ENCODE assay signal across 8 cellular contexts in genomic region chr19:10195199-10195519, GRCh38. TPM values are rescaled to one million over a fixed set of nuclear protein-coding genes. Genes with fewer than 3 reads are reported as not detected.
DNase-seq lines count a peak whose midpoint lies in the region; ATAC-seq and TF ChIP-seq lines count a peak whose summit lies in the region.

No MANE protein-coding gene starts in this region.

- POLR2A ChIA-PET in A673 (lab: Charles Lee; ENCODE audit: low non-redundant PET) (interaction anchor here (0.5 kb wide), 1 partner anchor 348 kb away, joined by 3 read pairs; no protein-coding TSS in a partner anchor), HEK293 (lab: Yijun Ruan, JAX) (interaction anchor here (0.6 to 1.6 kb wide), 13 partner anchors 10 to 138 kb away, joined by 3 to 8 read pairs (median 3); partner anchors contain the start of genes MRPL4, PPAN and RAVER1)

- 33% methylated on average over 4 of the region's 6 CpGs for WGBS in mesenchymal stem cell

- no peak overlapping the region for H3K18ac ChIP-seq in mesenchymal stem cell (ENCODE audit: low read depth in 1 of 2, low read length in 2 of 2)

- peaks cover 2% of the 10 kb centered on the region for H3K27me3 Mint-ChIP-seq in activated naive CD8-positive, alpha-beta T cell treated with anti-CD3 and anti-CD28 coated beads, Interleukin-2, amount 50 U/mL, for 24 hours

- peak overlapping the region; percentile 86 for H3K9ac ChIP-seq in mesenchymal stem cell (ENCODE audit: low read length)

- no peak overlapping the region for H3K23ac ChIP-seq in mesenchymal stem cell (ENCODE audit: low read length in 2 of 2)

- peaks cover 48% of the 10 kb centered on the region for H3K4me1 Mint-ChIP-seq in activated naive CD8-positive, alpha-beta T cell treated with anti-CD3 and anti-CD28 coated beads, Interleukin-2, amount 50 U/mL, for 24 hours

- H2AFZ ChIP-seq in mesenchymal stem cell (ENCODE audit: low read depth, low read length), result peak overlapping the region; percentile 8

- no peak overlapping the region for H3K27ac ChIP-seq in A673 (ENCODE audit: low read depth, low read length, poor library complexity, severe bottlenecking)
- H3K27ac ChIP-seq in HEK293 (ENCODE audit: extremely low read depth, low read depth, low read length), result no peak overlapping the region
- peak overlapping the region; percentile 14 for H3K27ac ChIP-seq in mesenchymal stem cell (ENCODE audit: low read length, poor library complexity, severe bottlenecking)

- H3K36me3 Mint-ChIP-seq in activated naive CD8-positive, alpha-beta T cell treated with anti-CD3 and anti-CD28 coated beads, Interleukin-2, amount 50 U/mL, for 24 hours (ENCODE audit: low read depth), result peaks cover 25% of the 10 kb centered on the region

- H3K27ac Mint-ChIP-seq in activated naive CD8-positive, alpha-beta T cell treated with anti-CD3 and anti-CD28 coated beads, Interleukin-2, amount 50 U/mL, for 24 hours, result peak overlapping the region; percentile 97

- no peak overlapping the region for H2BK5ac ChIP-seq in mesenchymal stem cell (ENCODE audit: low read depth, low read length, poor library complexity, severe bottlenecking)

- H3K4me2 ChIP-seq in mesenchymal stem cell (ENCODE audit: low read length, poor library complexity, severe bottlenecking), result peak overlapping the region; percentile 57

- H3K4me3 ChIP-seq in A673 (ENCODE audit: low read depth, low read length, poor library complexity, severe bottlenecking) (peak overlapping the region; percentile 95), HEK293 (ENCODE audit: low read depth, low read length) (peak overlapping the region; percentile 99), mesenchymal stem cell (ENCODE audit: insufficient read depth in 1 of 2, low read depth in 1 of 2, low read length in 2 of 2) (peak overlapping the region; percentile 96)

- H3K36me3 ChIP-seq in A673 (ENCODE audit: insufficient read depth, low read length, poor library complexity, severe bottlenecking), result peaks cover 23% of the 10 kb centered on the region
- H3K36me3 ChIP-seq in HEK293 (ENCODE audit: control insufficient read depth in 2 of 2, insufficient read depth in 1 of 2, low read length in 2 of 2), result peaks cover 10 to 31% of the 10 kb centered on the region in 2 experiments; a peak in 2 of 3 replicates
- peaks cover 0 to 4% of the 10 kb centered on the region in 2 experiments for H3K36me3 ChIP-seq in mesenchymal stem cell (ENCODE audit: control insufficient read depth in 1 of 2, insufficient read depth in 2 of 2, low read depth in 1 of 2, low read length in 2 of 2)

- H3K9me3 ChIP-seq in A673 (ENCODE audit: low read depth, low read length, poor library complexity, severe bottlenecking), result no peaks in the 10 kb centered on the region
- no peaks in the 10 kb centered on the region for H3K9me3 ChIP-seq in HEK293 (ENCODE audit: control insufficient read depth, insufficient read depth, low read depth, low read length)
- H3K9me3 ChIP-seq in mesenchymal stem cell (ENCODE audit: control insufficient read depth, low read length), result no peaks in the 10 kb centered on the region

- no peak overlapping the region for H2BK15ac ChIP-seq in mesenchymal stem cell (ENCODE audit: low read depth, poor library complexity, severe bottlenecking)

- H3K27me3 ChIP-seq in A673 (replicated peaks; ENCODE audit: insufficient read depth, low read depth, low read length, poor library complexity) (no peaks in the 10 kb centered on the region), mesenchymal stem cell (ENCODE audit: control insufficient read depth in 1 of 2, insufficient read depth in 1 of 2, low read length in 2 of 2) (no peaks in the 10 kb centered on the region)

- no peaks in the 10 kb centered on the region for H3K9me3 Mint-ChIP-seq in activated naive CD8-positive, alpha-beta T cell treated with anti-CD3 and anti-CD28 coated beads, Interleukin-2, amount 50 U/mL, for 24 hours

- TF ChIP-seq CTCF in A673 (conservative IDR thresholded peaks at IDR 0.05; ENCODE audit: low read depth, low read length), result no peak
- no peak; the same call in 1 of the 2 replicates for TF ChIP-seq CTCF in HEK293 (tag by site-specific recombination; IDR thresholded peaks at IDR 0.05)

- DNase-seq in A673 (ENCODE audit: low spot score) (no peak), mesenchymal stem cell (no peak), NCI-H146 (lab: John Stamatoyannopoulos, UW) (no peak), NCI-H1930 (lab: John Stamatoyannopoulos, UW) (no peak), middle frontal gyrus (ENCODE audit: extremely low spot score, low spot score) (no peak), NCI-H146 treated with DMSO at 0.1 percent for 48 hours (lab: John Stamatoyannopoulos, UW; ENCODE audit: unreplicated experiment) (no peak)
- DNase-seq in activated naive CD8-positive, alpha-beta T cell treated with anti-CD3 and anti-CD28 coated beads, Interleukin-2, amount 50 U/mL, for 24 hours, result no peak

- no peak overlapping the region for H2BK120ac ChIP-seq in mesenchymal stem cell (ENCODE audit: low read depth, low read length)

- ATAC-seq in activated naive CD8-positive, alpha-beta T cell treated with anti-CD3 and anti-CD28 coated beads, Interleukin-2, amount 50 U/mL, for 24 hours, result peak; percentile 27

- H3K4ac ChIP-seq in mesenchymal stem cell (ENCODE audit: low read depth in 1 of 2, low read length in 2 of 2), result peak overlapping the region in 1 of 2 experiments; percentile 71

- H4K91ac ChIP-seq in mesenchymal stem cell (ENCODE audit: low read length), result no peak overlapping the region

- H3K4me1 ChIP-seq in A673 (ENCODE audit: insufficient read depth, low read length, poor library complexity, severe bottlenecking), result peaks cover 3% of the 10 kb centered on the region
- H3K4me1 ChIP-seq in HEK293 (ENCODE audit: control insufficient read depth, insufficient read depth, low read length), result no peaks in the 10 kb centered on the region
- peaks cover 8% of the 10 kb centered on the region for H3K4me1 ChIP-seq in mesenchymal stem cell (ENCODE audit: control insufficient read depth, insufficient read depth, low read depth, low read length)

- peak overlapping the region; percentile 96 for H3K4me3 Mint-ChIP-seq in activated naive CD8-positive, alpha-beta T cell treated with anti-CD3 and anti-CD28 coated beads, Interleukin-2, amount 50 U/mL, for 24 hours

- intact Hi-C loops in A673 (cut with micrococcal nuclease; ENCODE audit: unreplicated experiment), result no loop called here

- no peaks in the 10 kb centered on the region for H3K79me1 ChIP-seq in mesenchymal stem cell (replicated peaks; ENCODE audit: low read length, poor library complexity, severe bottlenecking)

- H3K14ac ChIP-seq in mesenchymal stem cell (ENCODE audit: low read length in 2 of 2), result no peak overlapping the region

- CTCF ChIA-PET in A673 (lab: Charles Lee) (interaction anchor here (0.6 to 1.2 kb wide), 2 partner anchors 55 to 381 kb away, joined by 3 read pairs; no protein-coding TSS in a partner anchor), HEK293 (lab: Yijun Ruan, JAX) (interaction anchor here (1.0 to 3.2 kb wide), 3 partner anchors 13 to 55 kb away, joined by 3 to 10 read pairs (median 5); no protein-coding TSS in a partner anchor)

- no peak overlapping the region for H2AK5ac ChIP-seq in mesenchymal stem cell (ENCODE audit: low read length, severe bottlenecking)

- no peak overlapping the region for H2BK12ac ChIP-seq in mesenchymal stem cell (ENCODE audit: low read length in 2 of 2)

- H4K8ac ChIP-seq in mesenchymal stem cell (ENCODE audit: low read length), result no peak overlapping the region

- BruUV-seq in A673 (replicated peaks; lab: Mats Ljungman, UMichigan), result no TSS peak

TF ChIP-seq in HEK293, 187 proteins besides CTCF, POLR2A, EP300 and RAD21 (continues in another document):
- TF ChIP-seq ZNF561 (tag by site-specific recombination; IDR thresholded peaks at IDR 0.05; ENCODE audit: borderline replicate concordance) (no peak; the same call in 1 of the 2 replicates), ZNF23 (tag by site-specific recombination; IDR thresholded peaks at IDR 0.05; ENCODE audit: borderline replicate concordance) (no peak), ZNF24 (tag by site-specific recombination; IDR thresholded peaks at IDR 0.05) (peak; percentile 23), AEBP2 (tag by site-specific recombination; IDR thresholded peaks at IDR 0.05; ENCODE audit: borderline replicate concordance) (no peak), ZNF658 (tag by site-specific recombination; IDR thresholded peaks at IDR 0.05) (no peak), ZBTB48 (tag by site-specific recombination; IDR thresholded peaks at IDR 0.05) (0 out of 2 replicates have a peak, but pooled peaks have one; percentile 12), MZF1 (tag by site-specific recombination; IDR thresholded peaks at IDR 0.05; ENCODE audit: borderline replicate concordance) (0 out of 2 replicates have a peak, but pooled peaks have one; percentile 61), ZNF549 (tag by site-specific recombination; IDR thresholded peaks at IDR 0.05) (no peak), KLF8 (tag by site-specific recombination; IDR thresholded peaks at IDR 0.05) (peak; percentile 1; the same call in 1 of the 2 replicates), ZNF10 (tag by site-specific recombination; IDR thresholded peaks at IDR 0.05) (no peak), ZNF76 (tag by site-specific recombination; IDR thresholded peaks at IDR 0.05; ENCODE audit: borderline replicate concordance, low read depth) (peak; percentile 12; the same call in 1 of the 2 replicates)

RNA-seq across cellular contexts. Expression of gene DNMT1, which starts 0.4 kb away (rescaled TPM):
- total RNA-seq in A673 (2021), result 371 and 383 TPM in 2 replicates
- polyA plus RNA-seq in mesenchymal stem cell (2013, experiment 1 of 2), result 37.1 TPM
- 34.8 TPM for polyA plus RNA-seq in mesenchymal stem cell (2013, experiment 2 of 2)

RNA-seq across cellular contexts. Expression of gene S1PR2, which starts 36.0 kb away (rescaled TPM):
- total RNA-seq in A673 (2021), result 8.4 and 10.0 TPM in 2 replicates
- polyA plus RNA-seq in mesenchymal stem cell (2013, experiment 1 of 2), result 8.7 TPM
- polyA plus RNA-seq in mesenchymal stem cell (2013, experiment 2 of 2), result 8.2 TPM

RNA-seq across cellular contexts. Expression of gene MRPL4, which starts 56.9 kb away (rescaled TPM):
- total RNA-seq in A673 (2021), result 107 and 112 TPM in 2 replicates
- polyA plus RNA-seq in mesenchymal stem cell (2013, experiment 1 of 2), result 38.3 TPM
- 39.0 TPM for polyA plus RNA-seq in mesenchymal stem cell (2013, experiment 2 of 2)
